Comparison of ENCODE assay signal across 16 cellular contexts in the genomic region with DNA sequence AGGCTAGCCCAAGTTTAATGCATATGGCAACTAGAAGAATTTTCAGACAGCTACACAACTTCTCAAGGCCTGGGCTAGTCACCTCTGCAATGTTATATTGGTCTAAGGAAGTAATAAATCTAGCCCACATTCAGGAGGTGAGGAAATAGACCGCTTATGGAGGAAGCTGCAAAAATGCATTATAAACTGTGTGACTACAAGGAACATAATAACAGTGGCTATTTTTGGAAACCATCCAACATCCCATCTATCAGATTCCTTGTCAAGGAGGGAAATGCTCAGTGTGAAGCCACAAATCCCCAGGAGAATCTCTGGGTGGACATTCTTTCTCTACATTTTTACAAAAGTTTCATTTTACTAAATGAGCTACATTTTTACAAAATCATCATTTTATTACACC.
DNase-seq lines count a peak whose midpoint lies in the region; FAIRE-seq and TF ChIP-seq lines count a peak whose summit lies in the region.
"Had no signal": no experiment of that assay in that cellular context is flagged by ENCODE, and none has a peak within 500 bp of the region (broad histone marks: within the 10 kb centered on the region; RNA-seq: fewer than 3 reads in every experiment).

No MANE protein-coding gene starts in this region.

- H3K27ac ChIP-seq in brain microvascular endothelial cell (no peak overlapping the region), osteoblast (ENCODE audit: low read depth, low read length) (no peak overlapping the region)
- H3K27ac ChIP-seq: heart left ventricle, ovary had no signal

- no peak overlapping the region for H3K4me3 ChIP-seq in brain microvascular endothelial cell (ENCODE audit: low read depth, low read length)
- no peak overlapping the region for H3K4me3 ChIP-seq in osteoblast (ENCODE audit: insufficient read depth, low read length)
- H3K4me3 ChIP-seq: heart left ventricle, ovary had no signal

- peaks cover 28% of the 10 kb centered on the region for H3K4me1 ChIP-seq in osteoblast (ENCODE audit: insufficient read depth, low read length)
- H3K4me1 ChIP-seq: heart left ventricle had no signal

- in situ Hi-C loops in brain microvascular endothelial cell (cut with HindIII; ENCODE audit: low pct_ligation_motif_present, low sequenced_read_pairs) = no loop called here

- H3K9me3 ChIP-seq in osteoblast (ENCODE audit: low read depth, low read length) = no peaks in the 10 kb centered on the region
- H3K9me3 ChIP-seq: heart left ventricle, ovary had no signal

- DNase-seq in COR-L47 (lab: John Stamatoyannopoulos, UW) (peak; percentile 22), HS-27A (ENCODE audit: low read depth) (peak; percentile 68), brain microvascular endothelial cell (peak; percentile 47), osteoblast (ENCODE audit: insufficient read length, low spot score, missing footprints) (no peak), iPS-NIHi7 (ENCODE audit: extremely low spot score) (no peak), GM10248 (ENCODE audit: extremely low spot score) (no peak), HTR-8/SVneo (ENCODE audit: insufficient read length, low spot score) (no peak)
- DNase-seq: activated B cell treated with CpG ODN at 0.5 μM for 24 hours; activated CD8-positive, alpha-beta memory T cell treated with anti-CD3 and anti-CD28 coated beads, Interleukin-2, amount 10 ng/mL, durations not matched to agents 7 days and 5 days; activated naive CD4-positive, alpha-beta T cell treated with anti-CD3 and anti-CD28 coated beads, Interleukin-2, amount 10 ng/mL, durations not matched to agents 7 days and 5 days; GDM1; heart left ventricle; NCI-H1436; NCI-H510A; ovary; T-helper 1 cell had no signal

- POLR2A ChIA-PET in GM10248 (lab: Yijun Ruan, JAX) = no interaction called here

- H3K4me2 ChIP-seq in osteoblast (ENCODE audit: insufficient read depth, low read length) = peak overlapping the region; percentile 12

- H3K27me3 ChIP-seq in brain microvascular endothelial cell (replicated peaks) (no peaks in the 10 kb centered on the region), osteoblast (ENCODE audit: insufficient read depth, low read length) (no peaks in the 10 kb centered on the region)
- H3K27me3 ChIP-seq: heart left ventricle, ovary had no signal

- H3K36me3 ChIP-seq in brain microvascular endothelial cell (replicated peaks) = no peaks in the 10 kb centered on the region
- H3K36me3 ChIP-seq in osteoblast (ENCODE audit: insufficient read depth, low read length) = no peaks in the 10 kb centered on the region
- H3K36me3 ChIP-seq: heart left ventricle, ovary had no signal

- TF ChIP-seq CTCF in brain microvascular endothelial cell (IDR thresholded peaks at IDR 0.05; ENCODE audit: low read depth, low read length, missing control alignments) (no peak), osteoblast (IDR thresholded peaks at IDR 0.05; ENCODE audit: extremely low read depth, low read depth, low read length) (no peak), GM10248 (IDR thresholded peaks at IDR 0.05; ENCODE audit: control extremely low read depth, extremely low read depth, low read depth, missing control alignments) (no peak)

- no peaks in the 10 kb centered on the region for H3K79me2 ChIP-seq in osteoblast (ENCODE audit: insufficient read depth, low read length)

- no peaks in the 10 kb centered on the region for H4K20me1 ChIP-seq in osteoblast (ENCODE audit: insufficient read depth, low read length)

- H2AFZ ChIP-seq in osteoblast (ENCODE audit: low read length) = no peak overlapping the region

- CTCF ChIA-PET in GM10248 (lab: Yijun Ruan, JAX) = interaction anchor here (0.7 to 1.1 kb wide), 2 partner anchors 25 to 41 kb away, joined by 3 read pairs; no protein-coding TSS in a partner anchor

- no peak for FAIRE-seq in HTR-8/SVneo (lab: Jason Lieb, UNC)

Comparison
In these comparisons a context has a peak if more than half of its experiments do, and no peak if none do; other contexts are left out.
1. DNase-seq: peak in COR-L47 (single experiment), HS-27A (single experiment) and brain microvascular endothelial cell (single experiment); none in osteoblast (single experiment), iPS-NIHi7 (single experiment), GM10248 (single experiment) and HTR-8/SVneo (single experiment).